1 cellular context compared by ENCODE assay signal in genomic region chr19:3984908-3985642, GRCh38.
TF ChIP-seq lines count a peak whose summit lies in the region.

Gene EEF2 (minus strand): TSS chr19:3985463. CDS start chr19:3985380, 83 bp downstream.

TF ChIP-seq in K562, 482 proteins besides CTCF, POLR2A, EP300 and RAD21 (continued from another document and continues in another):
- no peak for TF ChIP-seq ZBTB5 (IDR thresholded peaks at IDR 0.05)
- peak; percentile 99 for TF ChIP-seq MTA3 (IDR thresholded peaks at IDR 0.05; ENCODE audit: borderline replicate concordance)
- TF ChIP-seq PURB (CRISPR knock-in tag; IDR thresholded peaks at IDR 0.05; ENCODE audit: low read depth), result no peak
- TF ChIP-seq STAG1 (CRISPR knock-in tag; IDR thresholded peaks at IDR 0.05; ENCODE audit: borderline replicate concordance), result peak; percentile 49; the same call in 1 of the 2 replicates
- no peak for TF ChIP-seq MED1 (CRISPR knock-in tag; IDR thresholded peaks at IDR 0.05; ENCODE audit: borderline replicate concordance)
- no peak for TF ChIP-seq BRF1 (IDR thresholded peaks at IDR 0.05; ENCODE audit: borderline replicate concordance, extremely low read depth, insufficient read length)
- no peak for TF ChIP-seq NFATC3 (IDR thresholded peaks at IDR 0.05)
- TF ChIP-seq HNRNPUL1 (IDR thresholded peaks at IDR 0.05; ENCODE audit: low read length), result no peak
- TF ChIP-seq ZBTB2 (IDR thresholded peaks at IDR 0.05), result peak; percentile 94
- TF ChIP-seq ETV5 (CRISPR knock-in tag; IDR thresholded peaks at IDR 0.05; ENCODE audit: low read depth), result peak; percentile 63; the same call in 1 of the 2 replicates
- 0 out of 2 replicates have a peak, but pooled peaks have one; percentile 35 for TF ChIP-seq HDAC8 (tag; IDR thresholded peaks at IDR 0.05)
- TF ChIP-seq ZNF780A (CRISPR knock-in tag; IDR thresholded peaks at IDR 0.05), result no peak
- TF ChIP-seq EGR1 (conservative IDR thresholded peaks at IDR 0.05), result peak; percentile 70
- peak; percentile 81 for TF ChIP-seq SMAD4 (CRISPR knock-in tag; conservative IDR thresholded peaks at IDR 0.05)
- TF ChIP-seq POU5F1 (IDR thresholded peaks at IDR 0.05; ENCODE audit: borderline replicate concordance, low read depth, low read length, partially characterized antibody), result no peak
- no peak for TF ChIP-seq ELK1 (CRISPR knock-in tag; IDR thresholded peaks at IDR 0.05)
- no peak for TF ChIP-seq SPI1 (IDR thresholded peaks at IDR 0.05; ENCODE audit: borderline replicate concordance, low read depth, low read length)
- TF ChIP-seq ARID3B (CRISPR knock-in tag; IDR thresholded peaks at IDR 0.05; ENCODE audit: borderline replicate concordance), result no peak
- no peak for TF ChIP-seq RREB1 (CRISPR knock-in tag; IDR thresholded peaks at IDR 0.05)
- no peak for TF ChIP-seq ZNF707 (CRISPR knock-in tag; conservative IDR thresholded peaks at IDR 0.05)
- TF ChIP-seq FOXK1 (CRISPR knock-in tag; IDR thresholded peaks at IDR 0.05; ENCODE audit: borderline replicate concordance), result 0 out of 2 replicates have a peak, but pooled peaks have one; percentile 39
- TF ChIP-seq CREBBP (IDR thresholded peaks at IDR 0.05; ENCODE audit: low read depth, low read length), result no peak
- no peak for TF ChIP-seq MXI1 (IDR thresholded peaks at IDR 0.05; ENCODE audit: low read depth, low read length)
- no peak for TF ChIP-seq RBM15 (IDR thresholded peaks at IDR 0.05; ENCODE audit: insufficient read depth, low read length)
- no peak for TF ChIP-seq CEBPG (CRISPR knock-in tag; IDR thresholded peaks at IDR 0.05)
- TF ChIP-seq CEBPG (tag; conservative IDR thresholded peaks at IDR 0.05 in 1 of 2, IDR thresholded peaks at IDR 0.05 in 1 of 2), result no peak
- TF ChIP-seq CSDE1 (IDR thresholded peaks at IDR 0.05), result no peak; a peak in 1 of 4 replicates
- peak; percentile 96 for TF ChIP-seq RAD51 (IDR thresholded peaks at IDR 0.05; ENCODE audit: borderline replicate concordance, low read depth)
- TF ChIP-seq DIDO1 (tag; IDR thresholded peaks at IDR 0.05; ENCODE audit: low read depth), result no peak
- no peak for TF ChIP-seq EWSR1 (IDR thresholded peaks at IDR 0.05; ENCODE audit: borderline replicate concordance, low read depth, partially characterized antibody)
- no peak for TF ChIP-seq TCF7L2 (IDR thresholded peaks at IDR 0.05; ENCODE audit: low read depth, low read length)
- peak; percentile 93 for TF ChIP-seq TGIF2 (CRISPR knock-in tag; IDR thresholded peaks at IDR 0.05)
- no peak for TF ChIP-seq HOXB6 (CRISPR knock-in tag; IDR thresholded peaks at IDR 0.05; ENCODE audit: borderline replicate concordance)
- TF ChIP-seq ZNF717 (CRISPR knock-in tag; IDR thresholded peaks at IDR 0.05), result no peak
- peak; percentile 100 for TF ChIP-seq BRD4 (IDR thresholded peaks at IDR 0.05)
- peak; percentile 83 for TF ChIP-seq GABPB1 (CRISPR knock-in tag; IDR thresholded peaks at IDR 0.05)
- no peak for TF ChIP-seq RFX1 (IDR thresholded peaks at IDR 0.05)
- no peak for TF ChIP-seq JUNB (CRISPR knock-in tag; conservative IDR thresholded peaks at IDR 0.05)
- TF ChIP-seq ATF7 (IDR thresholded peaks at IDR 0.05), result peak; percentile 99
- TF ChIP-seq ZKSCAN8 (CRISPR knock-in tag; IDR thresholded peaks at IDR 0.05), result no peak
- 0 out of 2 replicates have a peak, but pooled peaks have one; percentile 4 for TF ChIP-seq MAFG (tag; conservative IDR thresholded peaks at IDR 0.05)
- TF ChIP-seq HDGF (IDR thresholded peaks at IDR 0.05), result no peak
- peak; percentile 99 for TF ChIP-seq TAF9B (IDR thresholded peaks at IDR 0.05; ENCODE audit: partially characterized antibody)
- TF ChIP-seq XRCC4 (IDR thresholded peaks at IDR 0.05; ENCODE audit: extremely low read depth, insufficient read depth, insufficient read length), result no peak
- TF ChIP-seq RBM39 (optimal IDR thresholded peaks at IDR 0.05; ENCODE audit: low read depth, low read length), result peak; percentile 55
- no peak for TF ChIP-seq ZNF561 (CRISPR knock-in tag; conservative IDR thresholded peaks at IDR 0.05)
- peak; percentile 100 for TF ChIP-seq RBFOX2 (IDR thresholded peaks at IDR 0.05; ENCODE audit: low read depth, low read length)
- TF ChIP-seq PCBP2 (IDR thresholded peaks at IDR 0.05; ENCODE audit: low read depth, low read length, poor library complexity, severe bottlenecking), result no peak
- no peak for TF ChIP-seq TSHZ1 (CRISPR knock-in tag; IDR thresholded peaks at IDR 0.05)
